24 cellular contexts compared by ENCODE assay signal in genomic region chr3:180543877-180544276, GRCh38. TPM values are rescaled to one million over a fixed set of nuclear protein-coding genes. Genes with fewer than 3 reads are reported as not detected.
DNase-seq lines count a peak whose midpoint lies in the region; ATAC-seq, FAIRE-seq and TF ChIP-seq lines count a peak whose summit lies in the region.
"Had no signal": no experiment of that assay in that cellular context is flagged by ENCODE, and none has a peak within 500 bp of the region (broad histone marks: within the 10 kb centered on the region; RNA-seq: fewer than 3 reads in every experiment).

No MANE protein-coding gene starts in this region.

- CTCF ChIA-PET in A549 (lab: Yijun Ruan, JAX), result no interaction called here
- CTCF ChIA-PET in IMR-90 (lab: Yijun Ruan, JAX), result no interaction called here

- no peaks in the 10 kb centered on the region for H3K79me1 ChIP-seq in IMR-90 (ENCODE audit: low read depth in 1 of 2, low read length in 2 of 2)

- H2BK20ac ChIP-seq in IMR-90 (ENCODE audit: low read depth, low read length), result no peak overlapping the region

- no peak overlapping the region for H4K8ac ChIP-seq in IMR-90 (ENCODE audit: low read depth in 2 of 2, low read length in 2 of 2)

- no peak overlapping the region for H2BK120ac ChIP-seq in IMR-90 (ENCODE audit: low read depth, low read length)

- POLR2A ChIA-PET in A549 (lab: Yijun Ruan, JAX), result no interaction called here
- POLR2A ChIA-PET in IMR-90 (lab: Charles Lee; ENCODE audit: unreplicated experiment), result no interaction called here

- TF ChIP-seq POLR2A in A549 (IDR thresholded peaks at IDR 0.05; ENCODE audit: low read length), result no peak
- TF ChIP-seq POLR2A in IMR-90 (IDR thresholded peaks at IDR 0.05; ENCODE audit: low read depth, low read length), result no peak

- no peaks in the 10 kb centered on the region for H3K27me3 ChIP-seq in IMR-90 (ENCODE audit: control insufficient read depth, insufficient read depth, low read length)
- H3K27me3 ChIP-seq: BE2C, BLaER1 had no signal

- H3K9me3 ChIP-seq in A549 (no peaks in the 10 kb centered on the region), IMR-90 (ENCODE audit: control insufficient read depth, insufficient read depth, low read length) (no peaks in the 10 kb centered on the region)
- H3K9me3 ChIP-seq: BE2C, BLaER1 had no signal

- no peak overlapping the region for H3K18ac ChIP-seq in IMR-90 (ENCODE audit: low read depth, low read length)

- dilution Hi-C loops in IMR-90 (cut with HindIII; ENCODE audit: low sequenced_read_pairs, unreplicated experiment), result no loop called here

- no peak overlapping the region for H3K9ac ChIP-seq in IMR-90 (ENCODE audit: low read depth, low read length)
- H3K9ac ChIP-seq: BLaER1 had no signal

- H3K4me3 ChIP-seq in A549 (no peak overlapping the region), IMR-90 (ENCODE audit: insufficient read depth, low read depth, low read length) (no peak overlapping the region)
- H3K4me3 ChIP-seq: BLaER1, GM12878 had no signal

- in situ Hi-C loops in IMR-90 (cut with MboI; ENCODE audit: low sequenced_read_pairs), result no loop called here

- ATAC-seq in A549, result no peak
- ATAC-seq in IMR-90 (ENCODE audit: low read depth), result no peak
- ATAC-seq in HG03159 (IDR thresholded peaks at IDR 0.05; ENCODE audit: unreplicated experiment), result no peak
- ATAC-seq in HG02981 (IDR thresholded peaks at IDR 0.05; ENCODE audit: unreplicated experiment), result no peak
- ATAC-seq: GM12878 had no signal

- H3K56ac ChIP-seq in IMR-90 (ENCODE audit: extremely low read depth, insufficient read depth, low read length), result no peak overlapping the region

- no peak for TF ChIP-seq CTCF in A549 (IDR thresholded peaks at IDR 0.05)
- no peak for TF ChIP-seq CTCF in IMR-90 (conservative IDR thresholded peaks at IDR 0.05; ENCODE audit: low read depth, low read length)

- no peaks in the 10 kb centered on the region for H4K20me1 ChIP-seq in IMR-90 (ENCODE audit: insufficient read depth, low read length)
- H4K20me1 ChIP-seq: BLaER1 had no signal

- DNase-seq in A549 (ENCODE audit: low read depth in 1 of 2, low spot score in 1 of 2) (no peak), IMR-90 (no peak), frontal cortex (ENCODE audit: low spot score in 2 of 2) (no peak)
- DNase-seq: 8988T; BE2C; C1 segment of cervical spinal cord; CD4-positive, alpha-beta memory T cell; CD4-positive, CD25-positive, alpha-beta regulatory T cell; CD8-positive, alpha-beta memory T cell; COR-L47; DMS 273 treated with DMSO at 0.1 percent for 48 hours; DMS153; DMS53; DMS79; DND-41; EL; GDM1 had no signal

- 0% methylated on average over 2 of the region's 2 CpGs for WGBS in A549 (ENCODE audit: missing lambda C conversion rate)
- WGBS in IMR-90 (ENCODE audit: extremely low coverage in 2 of 2, insufficient read length in 1 of 2), 2 experiments, result no CpG with 5 or more reads among the region's 2 CpGs

- H4K5ac ChIP-seq in IMR-90 (ENCODE audit: low read depth, low read length), result no peak overlapping the region

- TF ChIP-seq EP300 in A549 (IDR thresholded peaks at IDR 0.05), result no peak

- intact Hi-C loops in IMR-90 (cut with micrococcal nuclease), result no loop called here

- no peak overlapping the region for H3K23ac ChIP-seq in IMR-90 (ENCODE audit: low read depth, low read length)

- H3K4me1 ChIP-seq in A549, result no peaks in the 10 kb centered on the region
- no peaks in the 10 kb centered on the region for H3K4me1 ChIP-seq in IMR-90 (ENCODE audit: control insufficient read depth, insufficient read depth, low read length)
- H3K4me1 ChIP-seq: BE2C, BLaER1 had no signal

- FAIRE-seq in A549 (lab: Jason Lieb, UNC), result no peak
- FAIRE-seq in frontal cortex (lab: Jason Lieb, UNC), result peak; percentile 34
- FAIRE-seq: A204.1, GM12878, GM12892, GM18507 had no signal

- no peak overlapping the region for H3K14ac ChIP-seq in IMR-90 (replicated peaks; ENCODE audit: low read depth, low read length)

- H2AK9ac ChIP-seq in IMR-90 (replicated peaks; ENCODE audit: low read depth, low read length, poor library complexity), result no peak overlapping the region

- BruUV-seq in IMR-90 (replicated peaks; lab: Mats Ljungman, UMichigan), result no TSS peak

- no peaks in the 10 kb centered on the region for H3K36me3 ChIP-seq in IMR-90 (ENCODE audit: control insufficient read depth, insufficient read depth, low read length)
- H3K36me3 ChIP-seq: BE2C, BLaER1 had no signal

- H2BK5ac ChIP-seq in IMR-90 (ENCODE audit: low read depth, low read length, poor library complexity, severe bottlenecking), result no peak overlapping the region

- no peak overlapping the region for H2BK15ac ChIP-seq in IMR-90 (ENCODE audit: low read depth, low read length)

- H4K91ac ChIP-seq in IMR-90 (ENCODE audit: insufficient read depth, low read depth, low read length), result no peak overlapping the region

- H2AFZ ChIP-seq in IMR-90 (replicated peaks; ENCODE audit: low read length, poor library complexity), result no peak overlapping the region

- no peak overlapping the region for H3K27ac ChIP-seq in A549
- no peak overlapping the region for H3K27ac ChIP-seq in IMR-90 (ENCODE audit: insufficient read depth, low read length)
- H3K27ac ChIP-seq: BLaER1 had no signal

- H3K4me2 ChIP-seq in A549, result no peak overlapping the region
- no peak overlapping the region for H3K4me2 ChIP-seq in IMR-90 (ENCODE audit: low read depth, low read length)
- H3K4me2 ChIP-seq: BLaER1 had no signal

- no peak for TF ChIP-seq RAD21 in A549 (conservative IDR thresholded peaks at IDR 0.05 in 1 of 2, IDR thresholded peaks at IDR 0.05 in 1 of 2)
- TF ChIP-seq RAD21 in IMR-90 (IDR thresholded peaks at IDR 0.05; ENCODE audit: low read length), result no peak

- H2AK5ac ChIP-seq in IMR-90 (ENCODE audit: low read depth, low read length), result no peak overlapping the region

- no peaks in the 10 kb centered on the region for H3K9me1 ChIP-seq in IMR-90 (ENCODE audit: insufficient read depth, low read length)

- H3K4ac ChIP-seq in IMR-90 (ENCODE audit: low read depth, low read length), result no peak overlapping the region

TF ChIP-seq in A549, 52 proteins besides CTCF, POLR2A, EP300 and RAD21:
- TF ChIP-seq MAFK (IDR thresholded peaks at IDR 0.05; ENCODE audit: partially characterized antibody), result peak; percentile 65
- TF ChIP-seq KDM5A (IDR thresholded peaks at IDR 0.05), result no peak

TF ChIP-seq in IMR-90, 13 proteins besides CTCF, POLR2A, EP300 and RAD21:
- TF ChIP-seq CEBPB (IDR thresholded peaks at IDR 0.05; ENCODE audit: low read depth, low read length), result no peak
- peak; percentile 78 for TF ChIP-seq MAFK (IDR thresholded peaks at IDR 0.05; ENCODE audit: low read depth, low read length)

RNA-seq across cellular contexts. Expression of gene TTC14, which starts 58.1 kb away (rescaled TPM):
- polyA plus RNA-seq in A549 (2011; rRNA removed) (38.3 and 43.7 TPM in 2 replicates), A549 (2017; fragmentation: RNase III; extraction: RNeasy Plus Mini Kit Qiagen cat#74134 plus additional on column Dnase treatment) (16.4 to 18.7 TPM (median 18.2 TPM) in 3 replicates), IMR-90 (2012; rRNA removed) (12.5 and 16.9 TPM in 2 replicates)
- polyA plus RNA-seq in A549 (2012; cell fraction: cytosol; rRNA removed), result 5.7 and 6.2 TPM in 2 replicates
- 11.7 and 13.4 TPM in 2 replicates for polyA plus RNA-seq in A549 (2012; cell fraction: nucleus; rRNA removed)
- 35.8 and 50.7 TPM in 2 replicates for polyA minus RNA-seq in A549 (2011; rRNA and poly(A)+ RNA removed)
- total RNA-seq in IMR-90 (2012; rRNA removed) (23.1 and 38.5 TPM in 2 replicates), frontal cortex (29.8 TPM)
- polyA plus RNA-seq in IMR-90 (2012; cell fraction: cytosol; rRNA removed), result 3.1 and 7.9 TPM in 2 replicates
- 37.6 and 96.5 TPM in 2 replicates for polyA plus RNA-seq in IMR-90 (2012; cell fraction: nucleus; rRNA removed; ENCODE audit: low replicate concordance)
